In genomic region chr3:107848516-107848915, GRCh38 we compare ENCODE assay signal across 24 cellular contexts.
"Had no signal": no experiment of that assay in that cellular context is flagged by ENCODE, and none has a peak within 500 bp of the region (broad histone marks: within the 10 kb centered on the region; RNA-seq: fewer than 3 reads in every experiment).

No MANE protein-coding gene starts in this region.

- H3K9me3 ChIP-seq: Peyer's patch had no signal

- H3K9me3 Mint-ChIP-seq: activated CD4-positive, alpha-beta memory T cell treated with anti-CD3 and anti-CD28 coated beads, Interleukin-2, amount 10 ng/mL, durations not matched to agents 7 days and 5 days; activated naive CD4-positive, alpha-beta T cell treated with anti-CD3 and anti-CD28 coated beads for 36 hours; activated T-helper 17 cell treated with anti-CD3 and anti-CD28 coated beads, Interleukin-2, amount 50 U/mL, for 72 hours had no signal

- H3K27me3 ChIP-seq: Peyer's patch had no signal

- H3K36me3 ChIP-seq: Peyer's patch had no signal

- H3K4me3 ChIP-seq: Peyer's patch had no signal

- H3K4me1 Mint-ChIP-seq: activated T-helper 17 cell treated with anti-CD3 and anti-CD28 coated beads, Interleukin-2, amount 50 U/mL, for 72 hours; IgD-negative memory B cell had no signal

- H3K4me3 Mint-ChIP-seq: activated CD4-positive, alpha-beta memory T cell treated with anti-CD3 and anti-CD28 coated beads, Interleukin-2, amount 10 ng/mL, durations not matched to agents 7 days and 5 days; activated naive CD4-positive, alpha-beta T cell treated with anti-CD3 and anti-CD28 coated beads for 36 hours; activated naive CD8-positive, alpha-beta T cell; activated T-helper 17 cell treated with anti-CD3 and anti-CD28 coated beads, Interleukin-2, amount 50 U/mL, for 72 hours; brain; IgD-negative memory B cell; T-helper 17 cell had no signal

- H3K27ac ChIP-seq: Peyer's patch had no signal

- H3K27ac Mint-ChIP-seq: activated CD4-positive, alpha-beta memory T cell treated with anti-CD3 and anti-CD28 coated beads, Interleukin-2, amount 10 ng/mL, durations not matched to agents 7 days and 5 days; activated naive CD4-positive, alpha-beta T cell treated with anti-CD3 and anti-CD28 coated beads for 36 hours; activated naive CD8-positive, alpha-beta T cell; activated T-helper 17 cell treated with anti-CD3 and anti-CD28 coated beads, Interleukin-2, amount 50 U/mL, for 72 hours; IgD-negative memory B cell; T-helper 17 cell had no signal

- H3K4me1 ChIP-seq: Peyer's patch had no signal

- DNase-seq: activated CD4-positive, alpha-beta memory T cell treated with anti-CD3 and anti-CD28 coated beads, Interleukin-2, amount 10 ng/mL, durations not matched to agents 7 days and 5 days; activated CD4-positive, alpha-beta T cell treated with anti-CD3 and anti-CD28 coated beads, Interleukin-2, amount 50 U/mL, for 1 hour; activated CD4-positive, CD25-positive, alpha-beta regulatory T cell; activated gamma-delta T cell; activated naive CD4-positive, alpha-beta T cell treated with anti-CD3 and anti-CD28 coated beads for 36 hours; activated T-cell treated with anti-CD3 and anti-CD28 coated beads for 4 hours; activated T-cell treated with anti-CD3 and anti-CD28 coated beads, Interleukin-2, amount 50 U/mL, for 48 hours; amygdala; KG1; NCI-H1092; NCI-H1436; NCI-H187 treated with DMSO at 0.1 percent for 48 hours; NCI-H2081 treated with DMSO at 0.1 percent for 48 hours; NCI-H446; NCI-H524; NCI-H82; Peyer's patch; SHP77 treated with DMSO at 0.1 percent for 48 hours; T-helper 17 cell; T-helper 9 cell had no signal

- H3K27me3 Mint-ChIP-seq: activated naive CD8-positive, alpha-beta T cell had no signal

- ATAC-seq: activated T-helper 17 cell treated with anti-CD3 and anti-CD28 coated beads, Interleukin-2, amount 50 U/mL, for 72 hours; T-helper 17 cell had no signal

- H3K36me3 Mint-ChIP-seq: brain had no signal
